In genomic region chr14:92106095-92106937, GRCh38 we compare ENCODE assay signal across 8 cellular contexts. TPM values are rescaled to one million over a fixed set of nuclear protein-coding genes. Genes with fewer than 3 reads are reported as not detected.
DNase-seq lines count a peak whose midpoint lies in the region; ATAC-seq and TF ChIP-seq lines count a peak whose summit lies in the region.

Gene ATXN3 (minus strand): TSS chr14:92106582. CDS start chr14:92106552, 30 bp downstream.

- H3K4me1 Mint-ChIP-seq in nephron = peaks cover 29% of the 10 kb centered on the region
- H3K4me1 Mint-ChIP-seq in stimulated activated naive CD8-positive, alpha-beta T cell treated with anti-CD3 and anti-CD28 coated beads, Interleukin-15, Interleukin-2, amounts not matched to agents 100 ng/mL and 50 ng/mL, for 24 hours (ENCODE audit: low read depth) = peaks cover 57% of the 10 kb centered on the region

- peak; percentile 90 for ATAC-seq in RWPE2 (ENCODE audit: low read depth)

- H3K27ac Mint-ChIP-seq in nephron = peak within 1 kb of the TSS; percentile 84 to 92 (median 91)
- H3K27ac Mint-ChIP-seq in stimulated activated naive CD8-positive, alpha-beta T cell treated with anti-CD3 and anti-CD28 coated beads, Interleukin-15, Interleukin-2, amounts not matched to agents 100 ng/mL and 50 ng/mL, for 24 hours = peak within 1 kb of the TSS; percentile 89

- H3K27me3 ChIP-seq in RWPE2 (ENCODE audit: insufficient read depth, poor library complexity, severe bottlenecking) = no peaks in the 10 kb centered on the region

- H3K9me3 ChIP-seq in ES-I3 (ENCODE audit: control insufficient read depth, insufficient read depth, low read length) (no peaks in the 10 kb centered on the region), RWPE2 (ENCODE audit: severe bottlenecking) (no peaks in the 10 kb centered on the region)

- H3K36me3 Mint-ChIP-seq in nephron (ENCODE audit: low read depth) = no peaks in the 10 kb centered on the region
- H3K36me3 Mint-ChIP-seq in stimulated activated naive CD8-positive, alpha-beta T cell treated with anti-CD3 and anti-CD28 coated beads, Interleukin-15, Interleukin-2, amounts not matched to agents 100 ng/mL and 50 ng/mL, for 24 hours (ENCODE audit: low read depth) = no peaks in the 10 kb centered on the region

- DNase-seq in H4 (ENCODE audit: low spot score) = peak; percentile 99
- DNase-seq in LoVo (ENCODE audit: low spot score) = peak; percentile 97
- peak; percentile 100 for DNase-seq in RWPE2 (ENCODE audit: low spot score)
- DNase-seq in activated T-helper 9 cell treated with anti-CD3 and anti-CD28 coated beads, Interleukin-2, amount 50 U/mL, for 16 hours (ENCODE audit: low read depth) = peak; percentile 94
- DNase-seq in fibroblast of the aortic adventitia (ENCODE audit: low read depth) = peak; percentile 99

- H3K9me3 Mint-ChIP-seq in nephron = no peaks in the 10 kb centered on the region
- no peaks in the 10 kb centered on the region for H3K9me3 Mint-ChIP-seq in stimulated activated naive CD8-positive, alpha-beta T cell treated with anti-CD3 and anti-CD28 coated beads, Interleukin-15, Interleukin-2, amounts not matched to agents 100 ng/mL and 50 ng/mL, for 24 hours

- TF ChIP-seq CTCF in RWPE2 (IDR thresholded peaks at IDR 0.05; ENCODE audit: poor library complexity, severe bottlenecking) (peak; percentile 98), fibroblast of the aortic adventitia (IDR thresholded peaks at IDR 0.05; ENCODE audit: insufficient read depth, low read length) (peak; percentile 84), nephron (IDR thresholded peaks at IDR 0.05; ENCODE audit: unreplicated experiment in 3 of 3) (peak; percentile 52 to 69 (median 68))

- peak within 1 kb of the TSS; percentile 89 to 97 (median 95) for H3K4me3 Mint-ChIP-seq in nephron
- peak within 1 kb of the TSS; percentile 98 for H3K4me3 Mint-ChIP-seq in stimulated activated naive CD8-positive, alpha-beta T cell treated with anti-CD3 and anti-CD28 coated beads, Interleukin-15, Interleukin-2, amounts not matched to agents 100 ng/mL and 50 ng/mL, for 24 hours

- H3K4me1 ChIP-seq in ES-I3 (ENCODE audit: insufficient read depth, low read length) = peaks cover 8% of the 10 kb centered on the region
- H3K4me1 ChIP-seq in RWPE2 (ENCODE audit: insufficient read depth, poor library complexity, severe bottlenecking) = peaks cover 10% of the 10 kb centered on the region

- peak within 1 kb of the TSS; percentile 95 for H3K4me3 ChIP-seq in RWPE2 (ENCODE audit: severe bottlenecking)
- H3K4me3 ChIP-seq in fibroblast of the aortic adventitia (ENCODE audit: low read depth, low read length) = peak within 1 kb of the TSS; percentile 76

- H3K36me3 ChIP-seq in ES-I3 (ENCODE audit: insufficient read depth, low read length) (no peaks in the 10 kb centered on the region), RWPE2 (ENCODE audit: low read depth) (no peaks in the 10 kb centered on the region)

- peak within 1 kb of the TSS; percentile 67 for H3K27ac ChIP-seq in RWPE2 (ENCODE audit: poor library complexity, severe bottlenecking)

- H3K27me3 Mint-ChIP-seq in nephron (ENCODE audit: low read depth) = no peaks in the 10 kb centered on the region
- H3K27me3 Mint-ChIP-seq in stimulated activated naive CD8-positive, alpha-beta T cell treated with anti-CD3 and anti-CD28 coated beads, Interleukin-15, Interleukin-2, amounts not matched to agents 100 ng/mL and 50 ng/mL, for 24 hours = no peaks in the 10 kb centered on the region

- H3K9ac ChIP-seq in ES-I3 (ENCODE audit: low read depth, low read length) = peak within 1 kb of the TSS; percentile 83

RNA-seq across cellular contexts. Expression of gene ATXN3, which starts in this region (rescaled TPM):
- total RNA-seq in H4 (2014; rRNA removed; shearing (Covaris generic)) = 31.0 and 51.3 TPM in 2 replicates
- total RNA-seq in fibroblast of the aortic adventitia (ENCODE audit: low replicate concordance) = 30.2 and 53.1 TPM in 2 replicates

Comparison
In these comparisons a context has a peak if more than half of its experiments do, and no peak if none do; other contexts are left out.
1. Peak in every context shown above with its lines: DNase-seq, ATAC-seq, H3K4me3 ChIP-seq and H3K27ac ChIP-seq.